ENCODE assay signal across 1 cellular context in the genomic region with DNA sequence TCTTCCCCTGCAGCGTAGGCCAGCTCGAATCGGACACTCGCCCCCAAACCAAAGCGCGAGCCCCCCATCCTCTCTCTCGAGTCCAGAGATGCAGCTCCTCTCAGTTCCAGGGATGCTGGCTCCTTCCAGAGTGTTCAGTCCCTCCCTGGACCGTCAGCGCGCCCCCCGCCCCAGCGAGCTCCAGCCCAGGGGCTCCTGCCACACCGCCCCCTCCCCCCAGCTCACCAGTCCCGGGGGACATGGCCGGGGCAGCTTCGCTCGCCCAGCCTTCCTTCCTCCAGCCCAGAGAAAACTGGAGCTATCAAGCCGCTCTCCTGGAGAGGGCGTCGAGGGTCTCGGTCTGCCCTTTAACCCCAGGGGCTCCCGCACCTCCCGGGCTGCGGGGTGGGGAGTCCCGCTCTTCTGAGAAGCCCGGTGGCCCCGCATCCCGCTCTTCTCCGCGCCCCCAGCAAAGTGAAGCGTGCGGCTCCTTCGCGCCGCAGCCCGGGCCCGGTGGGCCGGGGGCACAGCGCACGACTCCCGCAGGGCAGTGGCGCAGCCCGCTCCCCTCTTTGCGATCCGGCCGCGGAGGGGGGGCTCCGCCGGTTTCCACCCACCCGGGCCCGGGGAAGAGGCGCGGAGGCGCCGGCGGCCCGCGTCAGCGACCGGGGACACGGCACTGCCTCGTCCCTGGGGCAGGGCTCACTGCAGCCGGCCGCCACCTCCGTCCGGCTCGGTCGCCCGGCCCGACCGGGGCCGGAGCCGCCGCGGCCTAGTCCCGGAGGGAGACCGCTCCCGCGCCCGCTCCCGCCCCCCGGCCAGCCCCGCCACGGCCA.
TF ChIP-seq lines count a peak whose summit lies in the region.

No MANE protein-coding gene starts in this region.

TF ChIP-seq in K562, 482 proteins besides CTCF, POLR2A, EP300 and RAD21 (continued from another document):
- TF ChIP-seq, protein P1, sequence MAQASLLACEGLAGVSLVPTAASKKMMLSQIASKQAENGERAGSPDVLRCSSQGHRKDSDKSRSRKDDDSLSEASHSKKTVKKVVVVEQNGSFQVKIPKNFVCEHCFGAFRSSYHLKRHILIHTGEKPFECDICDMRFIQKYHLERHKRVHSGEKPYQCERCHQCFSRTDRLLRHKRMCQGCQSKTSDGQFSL (CRISPR knock-in tag; IDR thresholded peaks at IDR 0.05), result no peak
- TF ChIP-seq, protein P1 (tag; IDR thresholded peaks at IDR 0.05), result 0 out of 4 replicates have a peak, but pooled peaks of 1 of the 2 experiments have one; percentile 38
- TF ChIP-seq HNRNPLL (IDR thresholded peaks at IDR 0.05; ENCODE audit: low read depth, low read length, poor library complexity, severe bottlenecking) (peak; percentile 10), SAP30 (IDR thresholded peaks at IDR 0.05; ENCODE audit: borderline replicate concordance, insufficient read depth, low read depth, low read length, poor library complexity, severe bottlenecking) (peak; percentile 52), ZFX (CRISPR knock-in tag; IDR thresholded peaks at IDR 0.05) (peak; percentile 65), RBFOX2 (IDR thresholded peaks at IDR 0.05; ENCODE audit: low read depth, low read length) (peak; percentile 70), GABPB1 (CRISPR knock-in tag; IDR thresholded peaks at IDR 0.05) (0 out of 2 replicates have a peak, but pooled peaks have one; percentile 15), SIN3A (IDR thresholded peaks at IDR 0.05; ENCODE audit: borderline replicate concordance in 2 of 2, control insufficient read depth in 1 of 2, low read depth in 2 of 2, low read length in 2 of 2) (0 out of 4 replicates have a peak, but pooled peaks of 1 of the 2 experiments have one; percentile 14), ZBTB7A (IDR thresholded peaks at IDR 0.05; ENCODE audit: borderline replicate concordance, control insufficient read depth, low read depth, low read length) (peak; percentile 74), CXXC5 (CRISPR knock-in tag; IDR thresholded peaks at IDR 0.05) (peak; percentile 22; the same call in 1 of the 2 replicates), HDAC3 (IDR thresholded peaks at IDR 0.05; ENCODE audit: borderline replicate concordance, partially characterized antibody) (no peak), GATAD2B (IDR thresholded peaks at IDR 0.05; ENCODE audit: borderline replicate concordance) (peak; percentile 23; the same call in 1 of the 2 replicates), PREB (CRISPR knock-in tag; IDR thresholded peaks at IDR 0.05) (no peak), NR2C1 (IDR thresholded peaks at IDR 0.05) (peak; percentile 38; the same call in 1 of the 2 replicates), NR2C1 (tag; IDR thresholded peaks at IDR 0.05) (peak; percentile 71), ZNF76 (CRISPR knock-in tag; IDR thresholded peaks at IDR 0.05; ENCODE audit: borderline replicate concordance) (0 out of 2 replicates have a peak, but pooled peaks have one; percentile 36), NR2C2 (CRISPR knock-in tag; IDR thresholded peaks at IDR 0.05) (no peak), NR2C2 (tag; IDR thresholded peaks at IDR 0.05) (peak; percentile 86), XRCC4 (IDR thresholded peaks at IDR 0.05; ENCODE audit: extremely low read depth, insufficient read depth, insufficient read length) (no peak), MAZ (CRISPR knock-in tag; conservative IDR thresholded peaks at IDR 0.05 in 1 of 2, IDR thresholded peaks at IDR 0.05 in 1 of 2) (peak in 1 of 2 experiments; percentile 36; a peak in 1 of 4 replicates), HMG20A (CRISPR knock-in tag; conservative IDR thresholded peaks at IDR 0.05) (no peak)
- TF ChIP-seq, protein P2, sequence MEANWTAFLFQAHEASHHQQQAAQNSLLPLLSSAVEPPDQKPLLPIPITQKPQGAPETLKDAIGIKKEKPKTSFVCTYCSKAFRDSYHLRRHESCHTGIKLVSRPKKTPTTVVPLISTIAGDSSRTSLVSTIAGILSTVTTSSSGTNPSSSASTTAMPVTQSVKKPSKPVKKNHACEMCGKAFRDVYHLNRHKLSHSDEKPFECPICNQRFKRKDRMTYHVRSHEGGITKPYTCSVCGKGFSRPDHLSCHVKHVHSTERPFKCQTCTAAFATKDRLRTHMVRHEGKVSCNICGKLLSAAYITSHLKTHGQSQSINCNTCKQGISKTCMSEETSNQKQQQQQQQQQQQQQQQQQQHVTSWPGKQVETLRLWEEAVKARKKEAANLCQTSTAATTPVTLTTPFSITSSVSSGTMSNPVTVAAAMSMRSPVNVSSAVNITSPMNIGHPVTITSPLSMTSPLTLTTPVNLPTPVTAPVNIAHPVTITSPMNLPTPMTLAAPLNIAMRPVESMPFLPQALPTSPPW (CRISPR knock-in tag; IDR thresholded peaks at IDR 0.05), result peak; percentile 75
TF ChIP-seq in K562: peak in this region for 17.
